37 cellular contexts compared by ENCODE assay signal in the genomic region with DNA sequence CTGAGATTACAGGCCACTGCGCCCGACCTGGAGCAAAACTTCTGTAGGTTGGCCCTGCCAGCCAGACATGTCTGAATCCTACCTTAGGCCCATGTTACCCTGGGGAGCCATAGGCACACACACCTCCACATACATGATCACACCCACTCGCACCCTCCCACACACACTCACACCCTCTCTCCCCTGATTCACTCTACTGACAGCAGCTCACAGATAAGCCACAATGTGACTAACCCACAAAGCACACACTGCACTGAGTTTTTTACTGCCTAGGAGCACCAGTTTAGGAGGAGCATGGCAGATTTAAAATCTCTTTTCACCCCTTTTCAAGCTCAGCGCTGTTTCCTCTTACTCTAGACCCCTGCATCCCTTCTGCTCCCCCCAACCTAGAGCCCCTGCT. TPM values are rescaled to one million over a fixed set of nuclear protein-coding genes. Genes with fewer than 3 reads are reported as not detected.
A peak's percentile ranks its signal among the peaks of the same experiment; 100 is the strongest.
DNase-seq lines count a peak whose midpoint lies in the region; ATAC-seq and TF ChIP-seq lines count a peak whose summit lies in the region.
"Had no signal": no experiment of that assay in that cellular context is flagged by ENCODE, and none has a peak within 500 bp of the region (broad histone marks: within the 10 kb centered on the region; RNA-seq: fewer than 3 reads in every experiment).

No MANE protein-coding gene starts in this region.

- no peaks in the 10 kb centered on the region for H3K36me3 ChIP-seq in HEK293 (ENCODE audit: control insufficient read depth in 2 of 2, insufficient read depth in 1 of 2, low read length in 2 of 2)
- H3K36me3 ChIP-seq in WERI-Rb-1, result no peaks in the 10 kb centered on the region
- H3K36me3 ChIP-seq in neural progenitor cell, result no peaks in the 10 kb centered on the region
- H3K36me3 ChIP-seq in upper lobe of left lung, result no peaks in the 10 kb centered on the region
- H3K36me3 ChIP-seq: BLaER1, cardiac muscle cell, heart right ventricle, lower lobe of right lung, MG63 had no signal

- H3K4me3 ChIP-seq in HEK293 (ENCODE audit: low read depth, low read length) (no peak overlapping the region), WERI-Rb-1 (ENCODE audit: low read depth, low read length) (no peak overlapping the region), fibroblast of mammary gland (ENCODE audit: control insufficient read depth, low read depth, low read length) (no peak overlapping the region), neural progenitor cell (no peak overlapping the region), upper lobe of left lung (no peak overlapping the region)
- H3K4me3 ChIP-seq: BLaER1, cardiac muscle cell, heart right ventricle, lower lobe of right lung, MG63, PC-9 had no signal

- DNase-seq in WERI-Rb-1, result no peak
- peak; percentile 8 for DNase-seq in fibroblast of mammary gland (ENCODE audit: low read depth)
- DNase-seq in neural progenitor cell (ENCODE audit: low spot score), result no peak
- DNase-seq in UCSD-AML1 (lab: John Stamatoyannopoulos, UW; ENCODE audit: unreplicated experiment), result no peak
- no peak for DNase-seq in SIG-M5 (lab: John Stamatoyannopoulos, UW)
- no peak for DNase-seq in upper lobe of left lung
- no peak for DNase-seq in activated T-helper 1 cell treated with anti-CD3 and anti-CD28 coated beads, Interleukin-12 subunit alpha, Interleukin-12 subunit beta, Interleukin-2, Interleukin-4 antibody, amounts not matched to agents 30 ng/mL and 10 ng/mL and 1 ng/mL, durations not matched to agents 14 hours and 24 hours and 36 hours (ENCODE audit: low spot score)
- DNase-seq: activated CD4-positive, alpha-beta memory T cell treated with anti-CD3 and anti-CD28 coated beads, Interleukin-2, amount 10 ng/mL, durations not matched to agents 7 days and 5 days; activated CD4-positive, alpha-beta T cell treated with anti-CD3 and anti-CD28 coated beads for 1 hour; activated CD8-positive, alpha-beta memory T cell treated with anti-CD3 and anti-CD28 coated beads, Interleukin-2, amount 50 U/mL, for 4 hours; activated naive CD4-positive, alpha-beta T cell treated with anti-CD3 and anti-CD28 coated beads for 36 hours; amniotic stem cell; cortex of kidney; DMS153; effector memory CD8-positive, alpha-beta T cell; erythroblast; foreskin melanocyte; heart right ventricle; KG1; lower lobe of right lung; MG63; NCI-H1105 treated with DMSO at 0.1 percent for 48 hours; NCI-H2029; NCI-H524; PC-9; Right ventricle myocardium superior; substantia nigra; T-helper 17 cell; trophoblast cell had no signal

- no peaks in the 10 kb centered on the region for H3K79me2 ChIP-seq in neural progenitor cell (ENCODE audit: low read depth)

- H3K36me3 Mint-ChIP-seq in neural progenitor cell, result peaks cover 2% of the 10 kb centered on the region
- no peaks in the 10 kb centered on the region for H3K36me3 Mint-ChIP-seq in activated T-helper 1 cell treated with anti-CD3 and anti-CD28 coated beads, Interleukin-12 subunit alpha, Interleukin-12 subunit beta, Interleukin-2, Interleukin-4 antibody, amounts not matched to agents 30 ng/mL and 10 ng/mL and 1 ng/mL, durations not matched to agents 14 hours and 24 hours and 36 hours (ENCODE audit: low read depth)
- H3K36me3 Mint-ChIP-seq: natural killer cell treated with Interleukin-12 subunit alpha and Interleukin-12 subunit beta and Interleukin-15 and Interleukin-18, amount 100 ng/mL, for 72 hours; stimulated activated effector memory CD8-positive, alpha-beta T cell treated with anti-CD3 and anti-CD28 coated beads, Interleukin-12 subunit alpha, Interleukin-12 subunit beta, amount 100 ng/mL, for 72 hours had no signal

- H3K27me3 Mint-ChIP-seq in neural progenitor cell (ENCODE audit: insufficient read depth, low read depth), result peaks cover 11% of the 10 kb centered on the region
- peaks cover 2% of the 10 kb centered on the region for H3K27me3 Mint-ChIP-seq in activated T-helper 1 cell treated with anti-CD3 and anti-CD28 coated beads, Interleukin-12 subunit alpha, Interleukin-12 subunit beta, Interleukin-2, Interleukin-4 antibody, amounts not matched to agents 30 ng/mL and 10 ng/mL and 1 ng/mL, durations not matched to agents 14 hours and 24 hours and 36 hours (ENCODE audit: insufficient read depth)

- CTCF ChIA-PET in HEK293 (lab: Yijun Ruan, JAX), result interaction anchor here (0.8 to 1.1 kb wide), 3 partner anchors 22 to 909 kb away, joined by 3 read pairs; no protein-coding TSS in a partner anchor

- H2AFZ ChIP-seq in neural progenitor cell (replicated peaks), result no peak overlapping the region
- H2AFZ ChIP-seq: PC-9 had no signal

- H3K9me3 Mint-ChIP-seq in neural progenitor cell, result peaks cover 18% of the 10 kb centered on the region
- H3K9me3 Mint-ChIP-seq in activated T-helper 1 cell treated with anti-CD3 and anti-CD28 coated beads, Interleukin-12 subunit alpha, Interleukin-12 subunit beta, Interleukin-2, Interleukin-4 antibody, amounts not matched to agents 30 ng/mL and 10 ng/mL and 1 ng/mL, durations not matched to agents 14 hours and 24 hours and 36 hours, result peaks cover 5% of the 10 kb centered on the region
- H3K9me3 Mint-ChIP-seq: effector memory CD8-positive, alpha-beta T cell; natural killer cell treated with Interleukin-12 subunit alpha and Interleukin-12 subunit beta and Interleukin-15 and Interleukin-18, amount 100 ng/mL, for 72 hours had no signal

- no peaks in the 10 kb centered on the region for H3K27me3 ChIP-seq in WERI-Rb-1 (ENCODE audit: insufficient read depth, low read depth, severe bottlenecking)
- no peaks in the 10 kb centered on the region for H3K27me3 ChIP-seq in neural progenitor cell
- no peaks in the 10 kb centered on the region for H3K27me3 ChIP-seq in upper lobe of left lung
- H3K27me3 ChIP-seq: BLaER1, cardiac muscle cell, heart right ventricle, MG63 had no signal

- H3K9me3 ChIP-seq in HEK293 (ENCODE audit: control insufficient read depth, insufficient read depth, low read depth, low read length) (no peaks in the 10 kb centered on the region), WERI-Rb-1 (ENCODE audit: severe bottlenecking) (peaks cover 15% of the 10 kb centered on the region), neural progenitor cell (ENCODE audit: low read depth) (no peaks in the 10 kb centered on the region), upper lobe of left lung (no peaks in the 10 kb centered on the region)
- H3K9me3 ChIP-seq: heart right ventricle, lower lobe of right lung, MG63 had no signal

- H3K4me1 ChIP-seq in HEK293 (ENCODE audit: control insufficient read depth, insufficient read depth, low read length) (no peaks in the 10 kb centered on the region), neural progenitor cell (no peaks in the 10 kb centered on the region), upper lobe of left lung (peaks cover 0 to 10% (median 1%) of the 10 kb centered on the region in 4 donors)

- no peak for TF ChIP-seq POLR2A in upper lobe of left lung (IDR thresholded peaks at IDR 0.05)

- POLR2A ChIA-PET in HEK293 (lab: Yijun Ruan, JAX), result no interaction called here

- ATAC-seq in upper lobe of left lung (ENCODE audit: low FRiP score in 2 of 2), result no peak
- ATAC-seq: effector memory CD8-positive, alpha-beta T cell; heart right ventricle; lower lobe of right lung; stimulated activated effector memory CD8-positive, alpha-beta T cell treated with anti-CD3 and anti-CD28 coated beads, Interleukin-12 subunit alpha, Interleukin-12 subunit beta, amount 100 ng/mL, for 72 hours; T-helper 17 cell had no signal

- H4K20me1 ChIP-seq in neural progenitor cell (ENCODE audit: low read depth), result no peaks in the 10 kb centered on the region
- H4K20me1 ChIP-seq: BLaER1 had no signal

- WGBS in upper lobe of left lung, 2 donors, result 77 to 95% methylated on average over 4 of the region's 4 CpGs

- no peak overlapping the region for H3K4me2 ChIP-seq in neural progenitor cell
- H3K4me2 ChIP-seq: BLaER1, PC-9 had no signal

- no peak for TF ChIP-seq EP300 in upper lobe of left lung (IDR thresholded peaks at IDR 0.05)

- peaks cover 15% of the 10 kb centered on the region for H3K4me1 Mint-ChIP-seq in neural progenitor cell
- no peaks in the 10 kb centered on the region for H3K4me1 Mint-ChIP-seq in activated T-helper 1 cell treated with anti-CD3 and anti-CD28 coated beads, Interleukin-12 subunit alpha, Interleukin-12 subunit beta, Interleukin-2, Interleukin-4 antibody, amounts not matched to agents 30 ng/mL and 10 ng/mL and 1 ng/mL, durations not matched to agents 14 hours and 24 hours and 36 hours (ENCODE audit: low read depth)
- H3K4me1 Mint-ChIP-seq: activated CD4-positive, alpha-beta memory T cell treated with anti-CD3 and anti-CD28 coated beads, Interleukin-2, amount 10 ng/mL, durations not matched to agents 7 days and 5 days; T-helper 17 cell had no signal

- H3F3A ChIP-seq in neural progenitor cell (ENCODE audit: low read depth), result no peaks in the 10 kb centered on the region

- H3K27ac Mint-ChIP-seq in neural progenitor cell, result peak overlapping the region; percentile 11
- H3K27ac Mint-ChIP-seq in activated T-helper 1 cell treated with anti-CD3 and anti-CD28 coated beads, Interleukin-12 subunit alpha, Interleukin-12 subunit beta, Interleukin-2, Interleukin-4 antibody, amounts not matched to agents 30 ng/mL and 10 ng/mL and 1 ng/mL, durations not matched to agents 14 hours and 24 hours and 36 hours, result no peak overlapping the region
- H3K27ac Mint-ChIP-seq: activated CD4-positive, alpha-beta memory T cell treated with anti-CD3 and anti-CD28 coated beads, Interleukin-2, amount 10 ng/mL, durations not matched to agents 7 days and 5 days; activated naive CD4-positive, alpha-beta T cell treated with anti-CD3 and anti-CD28 coated beads for 36 hours; effector memory CD8-positive, alpha-beta T cell; natural killer cell treated with Interleukin-12 subunit alpha and Interleukin-12 subunit beta and Interleukin-15 and Interleukin-18, amount 100 ng/mL, for 72 hours; T-helper 17 cell had no signal

- no peak overlapping the region for H3K9ac ChIP-seq in neural progenitor cell
- H3K9ac ChIP-seq: BLaER1 had no signal

- H3K27ac ChIP-seq in HEK293 (ENCODE audit: extremely low read depth, low read depth, low read length) (no peak overlapping the region), WERI-Rb-1 (peak overlapping the region; percentile 85), neural progenitor cell (no peak overlapping the region), upper lobe of left lung (no peak overlapping the region)
- H3K27ac ChIP-seq: BLaER1, cardiac muscle cell, heart right ventricle, lower lobe of right lung, PC-9 had no signal

- TF ChIP-seq CTCF in HEK293 (tag by site-specific recombination; IDR thresholded peaks at IDR 0.05) (no peak), WERI-Rb-1 (IDR thresholded peaks at IDR 0.05; ENCODE audit: low read depth, low read length) (no peak), fibroblast of mammary gland (conservative IDR thresholded peaks at IDR 0.05; ENCODE audit: control insufficient read depth, insufficient read depth, low read depth, low read length) (no peak), neural progenitor cell (IDR thresholded peaks at IDR 0.05) (no peak), upper lobe of left lung (IDR thresholded peaks at IDR 0.05) (no peak)

- peak overlapping the region; percentile 24 for H3K4me3 Mint-ChIP-seq in neural progenitor cell
- no peak overlapping the region for H3K4me3 Mint-ChIP-seq in activated T-helper 1 cell treated with anti-CD3 and anti-CD28 coated beads, Interleukin-12 subunit alpha, Interleukin-12 subunit beta, Interleukin-2, Interleukin-4 antibody, amounts not matched to agents 30 ng/mL and 10 ng/mL and 1 ng/mL, durations not matched to agents 14 hours and 24 hours and 36 hours
- H3K4me3 Mint-ChIP-seq: activated CD4-positive, alpha-beta memory T cell treated with anti-CD3 and anti-CD28 coated beads, Interleukin-2, amount 10 ng/mL, durations not matched to agents 7 days and 5 days; activated naive CD4-positive, alpha-beta T cell treated with anti-CD3 and anti-CD28 coated beads for 36 hours; effector memory CD8-positive, alpha-beta T cell; natural killer cell treated with Interleukin-12 subunit alpha and Interleukin-12 subunit beta and Interleukin-15 and Interleukin-18, amount 100 ng/mL, for 72 hours; stimulated activated effector memory CD8-positive, alpha-beta T cell treated with anti-CD3 and anti-CD28 coated beads, Interleukin-12 subunit alpha, Interleukin-12 subunit beta, amount 100 ng/mL, for 72 hours; T-helper 17 cell had no signal

- intact Hi-C loops in activated T-helper 1 cell treated with anti-CD3 and anti-CD28 coated beads, Interleukin-12 subunit alpha, Interleukin-12 subunit beta, Interleukin-2, Interleukin-4 antibody, amounts not matched to agents 30 ng/mL and 10 ng/mL and 1 ng/mL, durations not matched to agents 14 hours and 24 hours and 36 hours (cut with micrococcal nuclease), result no loop called here

RNA-seq across cellular contexts. Expression of gene SLC30A1, which starts 41.7 kb away (rescaled TPM):
- total RNA-seq in neural progenitor cell (ENCODE audit: low replicate concordance), result 4.8 and 7.1 TPM in 2 replicates
- 10 to 100 TPM in 4 of 6 donors, 1 to 10 TPM in 2; 3.1 to 19.2 (median 13.2) TPM for total RNA-seq in upper lobe of left lung
- 10.6 and 12.0 TPM in 2 replicates for total RNA-seq in activated T-helper 1 cell treated with anti-CD3 and anti-CD28 coated beads, Interleukin-12 subunit alpha, Interleukin-12 subunit beta, Interleukin-2, Interleukin-4 antibody, amounts not matched to agents 30 ng/mL and 10 ng/mL and 1 ng/mL, durations not matched to agents 14 hours and 24 hours and 36 hours

RNA-seq across cellular contexts. Expression of gene RD3, which starts 45.3 kb away (rescaled TPM):
- 0.77 and 1.5 TPM in 2 replicates for total RNA-seq in neural progenitor cell (ENCODE audit: low replicate concordance)
- total RNA-seq in upper lobe of left lung, result under 1 TPM in 4 of 6 donors, not detected in 2; 0.14 to 0.37 (median 0.17) TPM
- total RNA-seq in activated T-helper 1 cell treated with anti-CD3 and anti-CD28 coated beads, Interleukin-12 subunit alpha, Interleukin-12 subunit beta, Interleukin-2, Interleukin-4 antibody, amounts not matched to agents 30 ng/mL and 10 ng/mL and 1 ng/mL, durations not matched to agents 14 hours and 24 hours and 36 hours, result not detected in 2 replicates
- total RNA-seq: activated CD4-positive, alpha-beta memory T cell treated with anti-CD3 and anti-CD28 coated beads, Interleukin-2, amount 10 ng/mL, durations not matched to agents 7 days and 5 days; activated naive CD4-positive, alpha-beta T cell treated with anti-CD3 and anti-CD28 coated beads for 36 hours; cardiac muscle cell; G401; heart right ventricle; HT-29; natural killer cell treated with Interleukin-12 subunit alpha and Interleukin-12 subunit beta and Interleukin-15 and Interleukin-18, amount 100 ng/mL, for 72 hours; osteocyte; Right ventricle myocardium superior; T-helper 17 cell had no signal
